Comparison of ENCODE assay signal across 1 cellular context in genomic region chrX:107742754-107743191, GRCh38.
TF ChIP-seq lines count a peak whose summit lies in the region.

No MANE protein-coding gene starts in this region.

TF ChIP-seq in HepG2, 621 proteins besides CTCF, POLR2A, EP300 and RAD21 (continued from another document):
- no peak for TF ChIP-seq GLI4 (CRISPR knock-in tag; IDR thresholded peaks at IDR 0.05; ENCODE audit: borderline replicate concordance)
- TF ChIP-seq ZNF773 (CRISPR knock-in tag; IDR thresholded peaks at IDR 0.05; ENCODE audit: borderline replicate concordance): no peak
- no peak for TF ChIP-seq DMTF1 (CRISPR knock-in tag; IDR thresholded peaks at IDR 0.05)
- TF ChIP-seq ZBTB10 (CRISPR knock-in tag; IDR thresholded peaks at IDR 0.05; ENCODE audit: borderline replicate concordance): no peak
- no peak for TF ChIP-seq POGZ (CRISPR knock-in tag; IDR thresholded peaks at IDR 0.05)
- TF ChIP-seq BRD4 (CRISPR knock-in tag; IDR thresholded peaks at IDR 0.05): no peak
- TF ChIP-seq GPN1 (CRISPR knock-in tag; IDR thresholded peaks at IDR 0.05; ENCODE audit: borderline replicate concordance): no peak
- no peak for TF ChIP-seq SRSF9 (IDR thresholded peaks at IDR 0.05; ENCODE audit: borderline replicate concordance, insufficient read depth, low read depth, low read length, poor library complexity, severe bottlenecking)
- TF ChIP-seq DRAP1 (CRISPR knock-in tag; IDR thresholded peaks at IDR 0.05): no peak
- no peak for TF ChIP-seq ARNTL (CRISPR knock-in tag; IDR thresholded peaks at IDR 0.05)
- TF ChIP-seq ZFP41 (CRISPR knock-in tag; IDR thresholded peaks at IDR 0.05; ENCODE audit: borderline replicate concordance): no peak
- TF ChIP-seq ZSCAN5A (CRISPR knock-in tag; IDR thresholded peaks at IDR 0.05; ENCODE audit: borderline replicate concordance): no peak
- TF ChIP-seq ESRRA (CRISPR knock-in tag; IDR thresholded peaks at IDR 0.05; ENCODE audit: low read depth): no peak
- TF ChIP-seq ZSCAN21 (CRISPR knock-in tag; IDR thresholded peaks at IDR 0.05; ENCODE audit: borderline replicate concordance): no peak
- TF ChIP-seq ZNF615 (CRISPR knock-in tag; IDR thresholded peaks at IDR 0.05; ENCODE audit: borderline replicate concordance): no peak
TF ChIP-seq in HepG2: peak in this region for 0.
